In genomic region chr12:96906849-96907664, GRCh38 we compare ENCODE assay signal across 8 cellular contexts. TPM values are rescaled to one million over a fixed set of nuclear protein-coding genes. Genes with fewer than 3 reads are reported as not detected.
DNase-seq lines count a peak whose midpoint lies in the region.

Gene NEDD1 (plus strand): TSS chr12:96907257. CDS start chr12:96909760, 2,503 bp downstream.

- H3K4me1 ChIP-seq in ES-I3 (ENCODE audit: insufficient read depth, low read length): peaks cover 12% of the 10 kb centered on the region
- H3K4me1 ChIP-seq in SJSA1 (replicated peaks): peaks cover 35% of the 10 kb centered on the region
- peaks cover 29% of the 10 kb centered on the region for H3K4me1 ChIP-seq in neuron (ENCODE audit: insufficient read depth, low read length)

- H3K27me3 ChIP-seq in SJSA1 (replicated peaks): no peaks in the 10 kb centered on the region
- H3K27me3 ChIP-seq in neuron (ENCODE audit: insufficient read depth, low read length): no peaks in the 10 kb centered on the region

- H3K9ac ChIP-seq in ES-I3 (ENCODE audit: low read depth, low read length): peak within 1 kb of the TSS; percentile 82

- DNase-seq in GOT3 (lab: John Stamatoyannopoulos, UW) (peak; percentile 36), Kasumi-1 (lab: John Stamatoyannopoulos, UW) (peak; percentile 15 to 48), SJSA1 (ENCODE audit: low read depth in 1 of 2, low spot score in 2 of 2) (peak; percentile 89 to 91), foreskin melanocyte (peak; percentile 64), stromal cell of bone marrow (ENCODE audit: low read depth) (peak; percentile 44)
- peak; percentile 46 to 74 (median 64) for DNase-seq in activated naive CD4-positive, alpha-beta T cell (lab: John Stamatoyannopoulos, UW)

- H3K9me3 ChIP-seq in ES-I3 (ENCODE audit: control insufficient read depth, insufficient read depth, low read length) (no peaks in the 10 kb centered on the region), SJSA1 (replicated peaks) (no peaks in the 10 kb centered on the region), neuron (ENCODE audit: low read length) (no peaks in the 10 kb centered on the region)

- peak within 1 kb of the TSS; percentile 96 for H3K27ac ChIP-seq in SJSA1

- peak within 1 kb of the TSS; percentile 87 for H3K4me3 ChIP-seq in SJSA1
- H3K4me3 ChIP-seq in neuron (ENCODE audit: low read length): peak within 1 kb of the TSS; percentile 98

- H2AFZ ChIP-seq in neuron (ENCODE audit: low read depth, low read length): peak within 1 kb of the TSS; percentile 67

- H3K36me3 ChIP-seq in ES-I3 (ENCODE audit: insufficient read depth, low read length) (no peaks in the 10 kb centered on the region; the same call in 1 of the 2 replicates), SJSA1 (peaks cover 23% of the 10 kb centered on the region), neuron (ENCODE audit: insufficient read depth, low read length) (no peaks in the 10 kb centered on the region)

RNA-seq across cellular contexts. Expression of gene NEDD1, which starts in this region (rescaled TPM):
- 117 and 143 TPM in 2 replicates for total RNA-seq in SJSA1 (2014; rRNA removed; shearing (Covaris generic))

Comparison
In these comparisons a context has a peak if more than half of its experiments do, and no peak if none do; other contexts are left out.
1. Peak in every context shown above with its lines: DNase-seq, H3K4me3 ChIP-seq and H3K27ac ChIP-seq.
2. DNase-seq: peak in every context shown above with its lines; median percentile 90 in SJSA1; 64 in foreskin melanocyte; 64 in activated naive CD4-positive, alpha-beta T cell; 44 in stromal cell of bone marrow; 36 in GOT3; 32 in Kasumi-1.